ENCODE assay signal across 34 cellular contexts in genomic region chr17:71917715-71918114, GRCh38.
"Had no signal": no experiment of that assay in that cellular context is flagged by ENCODE, and none has a peak within 500 bp of the region (broad histone marks: within the 10 kb centered on the region; RNA-seq: fewer than 3 reads in every experiment).

No MANE protein-coding gene starts in this region.

- H3K4me3 Mint-ChIP-seq: activated B cell treated with CpG ODN at 0.5 μM for 24 hours; activated CD8-positive, alpha-beta T cell treated with anti-CD3 and anti-CD28 coated beads for 36 hours; activated naive CD8-positive, alpha-beta T cell; activated T-cell treated with anti-CD3 and anti-CD28 coated beads, Interleukin-2, amount 50 U/mL, for 4 hours; activated T-helper 17 cell treated with anti-CD3 and anti-CD28 coated beads, Interleukin-2, amount 50 U/mL, for 72 hours; dendritic cell treated with granulocyte-macrophage colony-stimulating factor and Interleukin-4, amounts not matched to agents 40 ng/mL and 50 ng/mL, for 4 days; endodermal cell; T-helper 17 cell; T-helper 2 cell treated with Interferon-gamma antibody and Interleukin-4, amounts not matched to agents 5 μg/mL and 100 μg/mL, for 36 hours had no signal

- H3K36me3 Mint-ChIP-seq: activated naive CD8-positive, alpha-beta T cell had no signal

- H3K9me3 Mint-ChIP-seq: activated B cell treated with CpG ODN at 0.5 μM for 24 hours, endodermal cell had no signal

- H3K4me1 Mint-ChIP-seq: activated B cell treated with CpG ODN at 0.5 μM for 24 hours; activated T-helper 17 cell treated with anti-CD3 and anti-CD28 coated beads, Interleukin-2, amount 50 U/mL, for 72 hours had no signal

- H3K36me3 ChIP-seq: adrenal gland, cardiac muscle cell, WERI-Rb-1 had no signal

- FAIRE-seq: frontal cortex had no signal

- DNase-seq: activated B cell treated with CpG ODN at 0.5 μM for 24 hours; activated CD4-positive, alpha-beta T cell treated with anti-CD3 and anti-CD28 coated beads for 48 hours; activated CD4-positive, alpha-beta T cell treated with anti-CD3 and anti-CD28 coated beads, Interleukin-2, amount 50 U/mL, for 1 hour; activated CD4-positive, alpha-beta T cell treated with anti-CD3 and anti-CD28 coated beads, Interleukin-2, amount 50 U/mL, for 48 hours; activated CD8-positive, alpha-beta memory T cell treated with anti-CD3 and anti-CD28 coated beads for 24 hours; activated CD8-positive, alpha-beta T cell treated with anti-CD3 and anti-CD28 coated beads for 36 hours; activated effector memory CD4-positive, alpha-beta T cell treated with Interleukin-2 at 50 U/mL for 16 hours; activated gamma-delta T cell treated with Interleukin-2 at 50 U/mL for 16 hours; activated naive CD4-positive, alpha-beta T cell treated with anti-CD3 and anti-CD28 coated beads, Interleukin-2, amount 50 U/mL, for 16 hours; activated naive CD4-positive, alpha-beta T cell treated with Interleukin-2 at 50 U/mL for 16 hours; activated T-cell treated with anti-CD3 and anti-CD28 coated beads, Interleukin-2, amount 50 U/mL, for 4 hours; adrenal gland; amygdala; aorta; body of pancreas; central memory CD4-positive, alpha-beta T cell; cerebellar nuclear complex; dorsolateral prefrontal cortex; effector memory CD4-positive, alpha-beta T cell; endodermal cell; foreskin fibroblast; head of caudate nucleus; T-helper 17 cell; T1000; WERI-Rb-1 had no signal

- ATAC-seq: activated CD4-positive, CD25-positive, alpha-beta regulatory T cell treated with anti-CD3 and anti-CD28 coated beads, Interleukin-2, amount 50 U/mL, for 24 hours; activated CD8-positive, alpha-beta T cell treated with anti-CD3 and anti-CD28 coated beads for 36 hours; activated T-cell treated with anti-CD3 and anti-CD28 coated beads, Interleukin-2, amount 50 U/mL, for 4 hours; activated T-helper 17 cell treated with anti-CD3 and anti-CD28 coated beads, Interleukin-2, amount 50 U/mL, for 72 hours; body of pancreas; esophagus mucosa; T-helper 17 cell had no signal

- H3K27ac Mint-ChIP-seq: activated B cell treated with CpG ODN at 0.5 μM for 24 hours; activated CD8-positive, alpha-beta T cell treated with anti-CD3 and anti-CD28 coated beads for 36 hours; activated naive CD8-positive, alpha-beta T cell; activated T-helper 17 cell treated with anti-CD3 and anti-CD28 coated beads, Interleukin-2, amount 50 U/mL, for 72 hours; dendritic cell treated with granulocyte-macrophage colony-stimulating factor and Interleukin-4, amounts not matched to agents 40 ng/mL and 50 ng/mL, for 4 days; endodermal cell; T-helper 17 cell; T-helper 2 cell treated with Interferon-gamma antibody and Interleukin-4, amounts not matched to agents 5 μg/mL and 100 μg/mL, for 36 hours had no signal

- H3K9me3 ChIP-seq: adrenal gland, body of pancreas had no signal

- H3K4me3 ChIP-seq: adrenal gland, body of pancreas, cardiac muscle cell, coronary artery, dorsolateral prefrontal cortex had no signal

- H3K27ac ChIP-seq: adrenal gland, body of pancreas, cardiac muscle cell, coronary artery, dorsolateral prefrontal cortex, WERI-Rb-1 had no signal

- H3K27me3 Mint-ChIP-seq: activated B cell treated with CpG ODN at 0.5 μM for 24 hours; activated CD8-positive, alpha-beta T cell treated with anti-CD3 and anti-CD28 coated beads for 36 hours; activated naive CD8-positive, alpha-beta T cell; activated T-helper 17 cell treated with anti-CD3 and anti-CD28 coated beads, Interleukin-2, amount 50 U/mL, for 72 hours; dendritic cell treated with granulocyte-macrophage colony-stimulating factor and Interleukin-4, amounts not matched to agents 40 ng/mL and 50 ng/mL, for 4 days had no signal

- H3K27me3 ChIP-seq: body of pancreas, cardiac muscle cell had no signal

- H3K4me1 ChIP-seq: adrenal gland, body of pancreas had no signal
